In genomic region chr11:78647986-78648875, GRCh38 we compare ENCODE assay signal across 19 cellular contexts.
A peak's percentile ranks its signal among the peaks of the same experiment; 100 is the strongest.
DNase-seq lines count a peak whose midpoint lies in the region; ATAC-seq and TF ChIP-seq lines count a peak whose summit lies in the region.
"Had no signal": no experiment of that assay in that cellular context is flagged by ENCODE, and none has a peak within 500 bp of the region (broad histone marks: within the 10 kb centered on the region; RNA-seq: fewer than 3 reads in every experiment).

No MANE protein-coding gene starts in this region.

- DNase-seq in DMS153 (lab: John Stamatoyannopoulos, UW), result peak; percentile 3
- no peak for DNase-seq in DMS153 treated with DMSO at 0.1 percent for 48 hours (lab: John Stamatoyannopoulos, UW; ENCODE audit: unreplicated experiment)
- peak; percentile 1 for DNase-seq in GM03348 (ENCODE audit: low spot score)
- peak; percentile 87 for DNase-seq in NCI-H2171 treated with DMSO at 0.1 percent for 48 hours (lab: John Stamatoyannopoulos, UW)
- peak; percentile 87 for DNase-seq in esophagus muscularis mucosa (ENCODE audit: extremely low spot score)
- DNase-seq in NCI-H2196 treated with DMSO at 0.1 percent for 48 hours (lab: John Stamatoyannopoulos, UW; ENCODE audit: unreplicated experiment), result no peak
- no peak for DNase-seq in left ventricle myocardium superior
- DNase-seq in G401 (ENCODE audit: low spot score), result no peak
- DNase-seq: activated CD4-positive, alpha-beta memory T cell treated with anti-CD3 and anti-CD28 coated beads for 36 hours; activated naive CD4-positive, alpha-beta T cell treated with Interleukin-2 at 50 U/mL for 16 hours; activated T-cell treated with anti-CD3 and anti-CD28 coated beads, Interleukin-2, amount 50 U/mL, for 24 hours; foreskin keratinocyte; mammary epithelial cell; NCI-H1694 treated with DMSO at 0.1 percent for 48 hours; stimulated activated CD4-positive, alpha-beta T cell treated with anti-CD3 and anti-CD28 coated beads, Interleukin-12 subunit alpha, Interleukin-12 subunit beta, amount 100 ng/mL, for 4 hours; T-helper 2 cell had no signal

- intact Hi-C loops in esophagus muscularis mucosa (cut with DNase I), result loop anchor here (5.0 to 10.0 kb wide), 5 partner anchors 147 to 844 kb away; no protein-coding TSS in a partner anchor
- intact Hi-C loops in left ventricle myocardium superior (cut with micrococcal nuclease), result loop anchor here (10.0 kb wide), 1 partner anchor 427 kb away; no protein-coding TSS in a partner anchor

- no peaks in the 10 kb centered on the region for H3K27me3 ChIP-seq in esophagus muscularis mucosa
- H3K27me3 ChIP-seq: foreskin keratinocyte, hepatocyte had no signal

- ATAC-seq in left ventricle myocardium superior, result no peak
- ATAC-seq: foreskin keratinocyte had no signal

- in situ Hi-C loops in G401 (cut with HindIII; ENCODE audit: low sequenced_read_pairs), result no loop called here

- TF ChIP-seq POLR2A in esophagus muscularis mucosa (IDR thresholded peaks at IDR 0.05; ENCODE audit: low read depth), result no peak

- 84% methylated on average over 9 of the region's 9 CpGs for WGBS in esophagus muscularis mucosa

- peaks cover 0 to 6% (median 4%) of the 10 kb centered on the region in 4 donors for H3K4me1 ChIP-seq in esophagus muscularis mucosa

- H3K27ac ChIP-seq in esophagus muscularis mucosa (replicated peaks in 1 of 4), result no peak overlapping the region
- H3K27ac ChIP-seq: 22Rv1, epithelial cell of prostate, foreskin keratinocyte, hepatocyte had no signal

- no peak for TF ChIP-seq EP300 in esophagus muscularis mucosa (IDR thresholded peaks at IDR 0.05)

- no peak for TF ChIP-seq CTCF in esophagus muscularis mucosa (IDR thresholded peaks at IDR 0.05)

- H3K36me3 ChIP-seq in esophagus muscularis mucosa, result no peaks in the 10 kb centered on the region

- H3K4me3 ChIP-seq in esophagus muscularis mucosa, result no peak overlapping the region
- H3K4me3 ChIP-seq: hepatocyte had no signal

- no peaks in the 10 kb centered on the region for H3K9me3 ChIP-seq in esophagus muscularis mucosa

Comparison
In these comparisons a context has a peak if more than half of its experiments do, and no peak if none do; other contexts are left out.
1. DNase-seq: peak in DMS153 (single experiment), GM03348 (single experiment), NCI-H2171 treated with DMSO at 0.1 percent for 48 hours (single experiment) and esophagus muscularis mucosa (single experiment); none in DMS153 treated with DMSO at 0.1 percent for 48 hours (single experiment), NCI-H2196 treated with DMSO at 0.1 percent for 48 hours (single experiment), left ventricle myocardium superior (single experiment) and G401 (single experiment).